ENCODE assay signal across 1 cellular context in genomic region chr2:62450716-62451191, GRCh38.
TF ChIP-seq lines count a peak whose summit lies in the region.

No MANE protein-coding gene starts in this region.

TF ChIP-seq in HepG2, 621 proteins besides CTCF, POLR2A, EP300 and RAD21 (continued from another document and continues in another):
- TF ChIP-seq MNT (IDR thresholded peaks at IDR 0.05) = no peak
- no peak for TF ChIP-seq ZNF776 (CRISPR knock-in tag; IDR thresholded peaks at IDR 0.05)
- TF ChIP-seq, protein P1, sequence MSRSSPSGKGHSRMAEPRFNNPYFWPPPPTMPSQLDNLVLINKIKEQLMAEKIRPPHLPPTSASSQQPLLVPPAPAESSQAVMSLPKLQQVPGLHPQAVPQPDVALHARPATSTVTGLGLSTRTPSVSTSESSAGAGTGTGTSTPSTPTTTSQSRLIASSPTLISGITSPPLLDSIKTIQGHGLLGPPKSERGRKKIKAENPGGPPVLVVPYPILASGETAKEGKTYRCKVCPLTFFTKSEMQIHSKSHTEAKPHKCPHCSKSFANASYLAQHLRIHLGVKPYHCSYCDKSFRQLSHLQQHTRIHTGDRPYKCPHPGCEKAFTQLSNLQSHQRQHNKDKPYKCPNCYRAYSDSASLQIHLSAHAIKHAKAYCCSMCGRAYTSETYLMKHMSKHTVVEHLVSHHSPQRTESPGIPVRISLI (CRISPR knock-in tag; IDR thresholded peaks at IDR 0.05; ENCODE audit: borderline replicate concordance) = 0 out of 2 replicates have a peak, but pooled peaks have one; percentile 5
- TF ChIP-seq ZEB1 (IDR thresholded peaks at IDR 0.05; ENCODE audit: insufficient replicate concordance, low read depth) = peak; percentile 25
- TF ChIP-seq KAT8 (CRISPR knock-in tag; IDR thresholded peaks at IDR 0.05) = peak; percentile 40; the same call in 1 of the 2 replicates
- TF ChIP-seq ZKSCAN5 (CRISPR knock-in tag; IDR thresholded peaks at IDR 0.05) = no peak
- TF ChIP-seq KLF6 (CRISPR knock-in tag; IDR thresholded peaks at IDR 0.05) = no peak
- TF ChIP-seq GTF2F1 (IDR thresholded peaks at IDR 0.05; ENCODE audit: low read length) = no peak
- no peak for TF ChIP-seq HNRNPLL (IDR thresholded peaks at IDR 0.05; ENCODE audit: low read depth, low read length, poor library complexity, severe bottlenecking)
- peak; percentile 77; the same call in 1 of the 2 replicates for TF ChIP-seq HNF4G (IDR thresholded peaks at IDR 0.05; ENCODE audit: borderline replicate concordance, low read depth, low read length)
- peak; percentile 52; the same call in 1 of the 2 replicates for TF ChIP-seq HNF4G (CRISPR knock-in tag; IDR thresholded peaks at IDR 0.05; ENCODE audit: borderline replicate concordance, low read depth)
- no peak for TF ChIP-seq ZMYM3 (CRISPR knock-in tag; IDR thresholded peaks at IDR 0.05)
- peak; percentile 52; the same call in 1 of the 2 replicates for TF ChIP-seq MTA1 (CRISPR knock-in tag; IDR thresholded peaks at IDR 0.05; ENCODE audit: borderline replicate concordance)
- TF ChIP-seq, protein P2, sequence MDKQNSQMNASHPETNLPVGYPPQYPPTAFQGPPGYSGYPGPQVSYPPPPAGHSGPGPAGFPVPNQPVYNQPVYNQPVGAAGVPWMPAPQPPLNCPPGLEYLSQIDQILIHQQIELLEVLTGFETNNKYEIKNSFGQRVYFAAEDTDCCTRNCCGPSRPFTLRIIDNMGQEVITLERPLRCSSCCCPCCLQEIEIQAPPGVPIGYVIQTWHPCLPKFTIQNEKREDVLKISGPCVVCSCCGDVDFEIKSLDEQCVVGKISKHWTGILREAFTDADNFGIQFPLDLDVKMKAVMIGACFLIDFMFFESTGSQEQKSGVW (CRISPR knock-in tag; IDR thresholded peaks at IDR 0.05; ENCODE audit: borderline replicate concordance) = no peak
- no peak; the same call in 1 of the 2 replicates for TF ChIP-seq ZFP36L1 (CRISPR knock-in tag; IDR thresholded peaks at IDR 0.05)
- TF ChIP-seq ZBTB44 (CRISPR knock-in tag; IDR thresholded peaks at IDR 0.05) = no peak
- no peak for TF ChIP-seq XRCC5 (optimal IDR thresholded peaks at IDR 0.05; ENCODE audit: low read length)
- peak; percentile 46 for TF ChIP-seq ASH2L (IDR thresholded peaks at IDR 0.05; ENCODE audit: insufficient read length, low read depth, low read length)
- no peak for TF ChIP-seq AFF4 (CRISPR knock-in tag; IDR thresholded peaks at IDR 0.05)
- peak; percentile 91 for TF ChIP-seq GFI1 (CRISPR knock-in tag; IDR thresholded peaks at IDR 0.05; ENCODE audit: borderline replicate concordance)
- TF ChIP-seq ZNF44 (CRISPR knock-in tag; IDR thresholded peaks at IDR 0.05) = no peak
- TF ChIP-seq IKZF5 (CRISPR knock-in tag; IDR thresholded peaks at IDR 0.05) = 0 out of 2 replicates have a peak, but pooled peaks have one; percentile 20
- TF ChIP-seq, protein P3, sequence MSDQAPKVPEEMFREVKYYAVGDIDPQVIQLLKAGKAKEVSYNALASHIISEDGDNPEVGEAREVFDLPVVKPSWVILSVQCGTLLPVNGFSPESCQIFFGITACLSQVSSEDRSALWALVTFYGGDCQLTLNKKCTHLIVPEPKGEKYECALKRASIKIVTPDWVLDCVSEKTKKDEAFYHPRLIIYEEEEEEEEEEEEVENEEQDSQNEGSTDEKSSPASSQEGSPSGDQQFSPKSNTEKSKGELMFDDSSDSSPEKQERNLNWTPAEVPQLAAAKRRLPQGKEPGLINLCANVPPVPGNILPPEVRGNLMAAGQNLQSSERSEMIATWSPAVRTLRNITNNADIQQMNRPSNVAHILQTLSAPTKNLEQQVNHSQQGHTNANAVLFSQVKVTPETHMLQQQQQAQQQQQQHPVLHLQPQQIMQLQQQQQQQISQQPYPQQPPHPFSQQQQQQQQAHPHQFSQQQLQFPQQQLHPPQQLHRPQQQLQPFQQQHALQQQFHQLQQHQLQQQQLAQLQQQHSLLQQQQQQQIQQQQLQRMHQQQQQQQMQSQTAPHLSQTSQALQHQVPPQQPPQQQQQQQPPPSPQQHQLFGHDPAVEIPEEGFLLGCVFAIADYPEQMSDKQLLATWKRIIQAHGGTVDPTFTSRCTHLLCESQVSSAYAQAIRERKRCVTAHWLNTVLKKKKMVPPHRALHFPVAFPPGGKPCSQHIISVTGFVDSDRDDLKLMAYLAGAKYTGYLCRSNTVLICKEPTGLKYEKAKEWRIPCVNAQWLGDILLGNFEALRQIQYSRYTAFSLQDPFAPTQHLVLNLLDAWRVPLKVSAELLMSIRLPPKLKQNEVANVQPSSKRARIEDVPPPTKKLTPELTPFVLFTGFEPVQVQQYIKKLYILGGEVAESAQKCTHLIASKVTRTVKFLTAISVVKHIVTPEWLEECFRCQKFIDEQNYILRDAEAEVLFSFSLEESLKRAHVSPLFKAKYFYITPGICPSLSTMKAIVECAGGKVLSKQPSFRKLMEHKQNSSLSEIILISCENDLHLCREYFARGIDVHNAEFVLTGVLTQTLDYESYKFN (CRISPR knock-in tag; conservative IDR thresholded peaks at IDR 0.05) = peak; percentile 55
- TF ChIP-seq ZNF615 (CRISPR knock-in tag; IDR thresholded peaks at IDR 0.05; ENCODE audit: borderline replicate concordance) = no peak
- TF ChIP-seq ZNF557 (CRISPR knock-in tag; IDR thresholded peaks at IDR 0.05) = no peak
- TF ChIP-seq KLF16 (CRISPR knock-in tag; IDR thresholded peaks at IDR 0.05) = 0 out of 4 replicates have a peak, but pooled peaks of 1 of the 2 experiments have one; percentile 17
- no peak for TF ChIP-seq ZC3H4 (CRISPR knock-in tag; IDR thresholded peaks at IDR 0.05; ENCODE audit: borderline replicate concordance)
- peak; percentile 76 for TF ChIP-seq BCL6 (CRISPR knock-in tag; IDR thresholded peaks at IDR 0.05)
- no peak for TF ChIP-seq SOX6 (IDR thresholded peaks at IDR 0.05)
- TF ChIP-seq SOX6 (CRISPR knock-in tag; IDR thresholded peaks at IDR 0.05) = peak; percentile 64; the same call in 1 of the 2 replicates
- TF ChIP-seq, protein P4, sequence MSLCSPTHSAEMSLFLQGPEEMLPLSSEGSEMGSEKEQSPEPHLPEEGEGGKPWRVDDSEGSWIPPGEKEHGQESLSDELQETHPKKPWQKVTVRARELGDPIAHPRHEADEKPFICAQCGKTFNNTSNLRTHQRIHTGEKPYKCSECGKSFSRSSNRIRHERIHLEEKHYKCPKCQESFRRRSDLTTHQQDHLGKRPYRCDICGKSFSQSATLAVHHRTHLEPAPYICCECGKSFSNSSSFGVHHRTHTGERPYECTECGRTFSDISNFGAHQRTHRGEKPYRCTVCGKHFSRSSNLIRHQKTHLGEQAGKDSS (CRISPR knock-in tag; IDR thresholded peaks at IDR 0.05; ENCODE audit: borderline replicate concordance, low read depth) = no peak
- TF ChIP-seq SRF (IDR thresholded peaks at IDR 0.05; ENCODE audit: low read depth, low read length) = no peak
- TF ChIP-seq, protein P5, sequence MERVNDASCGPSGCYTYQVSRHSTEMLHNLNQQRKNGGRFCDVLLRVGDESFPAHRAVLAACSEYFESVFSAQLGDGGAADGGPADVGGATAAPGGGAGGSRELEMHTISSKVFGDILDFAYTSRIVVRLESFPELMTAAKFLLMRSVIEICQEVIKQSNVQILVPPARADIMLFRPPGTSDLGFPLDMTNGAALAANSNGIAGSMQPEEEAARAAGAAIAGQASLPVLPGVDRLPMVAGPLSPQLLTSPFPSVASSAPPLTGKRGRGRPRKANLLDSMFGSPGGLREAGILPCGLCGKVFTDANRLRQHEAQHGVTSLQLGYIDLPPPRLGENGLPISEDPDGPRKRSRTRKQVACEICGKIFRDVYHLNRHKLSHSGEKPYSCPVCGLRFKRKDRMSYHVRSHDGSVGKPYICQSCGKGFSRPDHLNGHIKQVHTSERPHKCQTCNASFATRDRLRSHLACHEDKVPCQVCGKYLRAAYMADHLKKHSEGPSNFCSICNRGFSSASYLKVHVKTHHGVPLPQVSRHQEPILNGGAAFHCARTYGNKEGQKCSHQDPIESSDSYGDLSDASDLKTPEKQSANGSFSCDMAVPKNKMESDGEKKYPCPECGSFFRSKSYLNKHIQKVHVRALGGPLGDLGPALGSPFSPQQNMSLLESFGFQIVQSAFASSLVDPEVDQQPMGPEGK (CRISPR knock-in tag; IDR thresholded peaks at IDR 0.05) = no peak
- TF ChIP-seq ZNF567 (CRISPR knock-in tag; IDR thresholded peaks at IDR 0.05; ENCODE audit: borderline replicate concordance) = no peak
- TF ChIP-seq ZNF629 (CRISPR knock-in tag; conservative IDR thresholded peaks at IDR 0.05) = no peak
- TF ChIP-seq ZBTB26 (CRISPR knock-in tag; IDR thresholded peaks at IDR 0.05; ENCODE audit: borderline replicate concordance) = peak; percentile 97
- TF ChIP-seq GATAD1 (CRISPR knock-in tag; IDR thresholded peaks at IDR 0.05) = no peak
- no peak for TF ChIP-seq NFYC (CRISPR knock-in tag; IDR thresholded peaks at IDR 0.05)
- TF ChIP-seq, protein P6, sequence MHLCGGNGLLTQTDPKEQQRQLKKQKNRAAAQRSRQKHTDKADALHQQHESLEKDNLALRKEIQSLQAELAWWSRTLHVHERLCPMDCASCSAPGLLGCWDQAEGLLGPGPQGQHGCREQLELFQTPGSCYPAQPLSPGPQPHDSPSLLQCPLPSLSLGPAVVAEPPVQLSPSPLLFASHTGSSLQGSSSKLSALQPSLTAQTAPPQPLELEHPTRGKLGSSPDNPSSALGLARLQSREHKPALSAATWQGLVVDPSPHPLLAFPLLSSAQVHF (CRISPR knock-in tag; IDR thresholded peaks at IDR 0.05) = no peak
- TF ChIP-seq ZNF280B (CRISPR knock-in tag; IDR thresholded peaks at IDR 0.05; ENCODE audit: borderline replicate concordance) = no peak
